19 cellular contexts compared by ENCODE assay signal in the genomic region with DNA sequence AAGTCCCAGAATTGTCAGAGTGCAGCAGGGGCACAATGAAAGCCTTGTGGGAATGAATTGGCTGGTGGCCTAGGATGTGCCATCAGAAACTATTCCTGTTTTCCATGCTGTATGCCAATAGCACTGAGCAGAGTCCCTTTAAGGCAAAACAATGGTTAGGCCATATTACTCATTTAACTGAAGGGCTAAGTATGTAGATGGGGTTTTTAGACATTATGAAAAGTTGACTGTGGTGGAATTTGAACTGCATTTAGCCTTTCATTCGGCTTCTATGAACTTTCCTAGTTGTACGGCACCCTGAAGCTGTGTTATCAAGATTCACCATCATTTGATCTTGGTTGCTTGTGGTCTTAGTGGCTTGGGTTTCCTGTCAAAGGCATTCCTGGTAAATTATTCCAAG. TPM values are rescaled to one million over a fixed set of nuclear protein-coding genes. Genes with fewer than 3 reads are reported as not detected.
DNase-seq lines count a peak whose midpoint lies in the region; ATAC-seq, FAIRE-seq and TF ChIP-seq lines count a peak whose summit lies in the region.
"Had no signal": no experiment of that assay in that cellular context is flagged by ENCODE, and none has a peak within 500 bp of the region (broad histone marks: within the 10 kb centered on the region; RNA-seq: fewer than 3 reads in every experiment).

No MANE protein-coding gene starts in this region.

- DNase-seq in BJ (ENCODE audit: low read depth) (peak; percentile 4), Daoy (ENCODE audit: low read depth) (peak; percentile 67), RCC 7860 (ENCODE audit: low spot score) (peak; percentile 16), astrocyte of the hippocampus (ENCODE audit: low read depth, low spot score) (peak; percentile 72), RPMI8226 (no peak)
- DNase-seq: activated T-cell treated with anti-CD3 and anti-CD28 coated beads, Interleukin-2, amount 50 U/mL, for 72 hours; head of caudate nucleus; NCI-H2171 treated with DMSO at 0.1 percent for 48 hours; SIG-M5; stimulated activated naive CD4-positive, alpha-beta T cell treated with Interleukin-2 at 50 U/mL for 16 hours; transverse colon had no signal

- no peaks in the 10 kb centered on the region for H3K36me3 ChIP-seq in BJ (ENCODE audit: control insufficient read depth, insufficient read depth, low read length)
- H3K36me3 ChIP-seq: cardiac muscle cell, HAP-1, transverse colon had no signal

- H3K27me3 ChIP-seq in BJ (ENCODE audit: control insufficient read depth, insufficient read depth, low read length), result peaks cover 11% of the 10 kb centered on the region
- H3K27me3 ChIP-seq: cardiac muscle cell had no signal

- ATAC-seq in GM21447 (IDR thresholded peaks at IDR 0.05; ENCODE audit: unreplicated experiment) (no peak), HG02852 (IDR thresholded peaks at IDR 0.05; ENCODE audit: unreplicated experiment) (no peak)
- ATAC-seq: activated T-cell treated with anti-CD3 and anti-CD28 coated beads, Interleukin-2, amount 50 U/mL, for 72 hours; WTC11 had no signal

- CTCF ChIA-PET in BJ (lab: Yijun Ruan, JAX), result interaction anchor here (1.2 kb wide), 1 partner anchor 21 kb away, joined by 3 read pairs; no protein-coding TSS in a partner anchor

- FAIRE-seq in RCC 7860 (lab: Jason Lieb, UNC), result no peak

- POLR2A ChIA-PET in BJ (lab: Charles Lee), result no interaction called here

- H3K4me3 ChIP-seq in BJ (ENCODE audit: low read depth, low read length), result no peak overlapping the region
- H3K4me3 ChIP-seq: cardiac muscle cell, HAP-1, skin epidermis, transverse colon had no signal

- no peak for TF ChIP-seq CTCF in BJ (IDR thresholded peaks at IDR 0.05; ENCODE audit: insufficient read depth, low read depth, low read length)

RNA-seq across cellular contexts. Expression of gene IL26, which starts 24.8 kb away (rescaled TPM):
- not detected in 2 replicates for polyA plus RNA-seq in BJ (2011; rRNA removed)
- not detected in 2 replicates for polyA minus RNA-seq in BJ (2011; rRNA and poly(A)+ RNA removed)
- not detected in 2 replicates for total RNA-seq in Daoy (2014; rRNA removed; shearing (Covaris generic))
- total RNA-seq: cardiac muscle cell, mesenteric fat pad, progenitor cell of endocrine pancreas, transverse colon, WTC11 had no signal
- polyA plus RNA-seq: cardiac muscle cell had no signal

RNA-seq across cellular contexts. Expression of gene IFNG, which starts 41.3 kb away (rescaled TPM):
- not detected in 2 replicates for polyA plus RNA-seq in BJ (2011; rRNA removed)
- polyA minus RNA-seq in BJ (2011; rRNA and poly(A)+ RNA removed), result not detected in 2 replicates
- total RNA-seq in Daoy (2014; rRNA removed; shearing (Covaris generic)), result not detected in 2 replicates
- total RNA-seq: cardiac muscle cell, mesenteric fat pad, progenitor cell of endocrine pancreas, transverse colon had no signal

RNA-seq across cellular contexts. Expression of gene IL22, which starts 52.5 kb away (rescaled TPM):
- polyA plus RNA-seq in BJ (2011; rRNA removed), result not detected in 2 replicates
- not detected in 2 replicates for polyA minus RNA-seq in BJ (2011; rRNA and poly(A)+ RNA removed)
- total RNA-seq in Daoy (2014; rRNA removed; shearing (Covaris generic)), result not detected in 2 replicates
- total RNA-seq: cardiac muscle cell, mesenteric fat pad, progenitor cell of endocrine pancreas, transverse colon, WTC11 had no signal
- polyA plus RNA-seq: cardiac muscle cell had no signal
